Comparison of ENCODE assay signal across 22 cellular contexts in genomic region chr19:36121486-36122124, GRCh38. TPM values are rescaled to one million over a fixed set of nuclear protein-coding genes. Genes with fewer than 3 reads are reported as not detected.
"Had no signal": no experiment of that assay in that cellular context is flagged by ENCODE, and none has a peak within 500 bp of the region (broad histone marks: within the 10 kb centered on the region; RNA-seq: fewer than 3 reads in every experiment).

No MANE protein-coding gene starts in this region.

- H3K27ac Mint-ChIP-seq: activated CD4-positive, alpha-beta T cell treated with anti-CD3 and anti-CD28 coated beads for 36 hours; activated naive CD8-positive, alpha-beta T cell treated with anti-CD3 and anti-CD28 coated beads, Interleukin-2, amount 10 ng/mL, durations not matched to agents 7 days and 5 days; mesothelial cell of epicardium; natural killer cell treated with Interleukin-12 subunit alpha and Interleukin-12 subunit beta and Interleukin-15 and Interleukin-18, amount 100 ng/mL, for 72 hours had no signal

- H3K27me3 ChIP-seq: cardiac muscle cell, foreskin keratinocyte, sigmoid colon, spleen, thyroid gland had no signal

- H3K9me3 ChIP-seq: lower lobe of right lung, sigmoid colon, spleen, thyroid gland had no signal

- H3K4me1 ChIP-seq: foreskin keratinocyte, thyroid gland had no signal

- H3K9me3 Mint-ChIP-seq: activated naive CD8-positive, alpha-beta T cell treated with anti-CD3 and anti-CD28 coated beads, Interleukin-2, amount 10 ng/mL, durations not matched to agents 7 days and 5 days; mesothelial cell of epicardium; natural killer cell treated with Interleukin-12 subunit alpha and Interleukin-12 subunit beta and Interleukin-15 and Interleukin-18, amount 100 ng/mL, for 72 hours had no signal

- H3K4me3 ChIP-seq: cardiac muscle cell, lower lobe of right lung, sigmoid colon, spleen, thyroid gland had no signal

- ATAC-seq: activated CD4-positive, alpha-beta T cell treated with anti-CD3 and anti-CD28 coated beads for 36 hours; foreskin keratinocyte had no signal

- H3K27me3 Mint-ChIP-seq: activated CD4-positive, alpha-beta T cell treated with anti-CD3 and anti-CD28 coated beads for 36 hours; activated naive CD8-positive, alpha-beta T cell treated with anti-CD3 and anti-CD28 coated beads, Interleukin-2, amount 10 ng/mL, durations not matched to agents 7 days and 5 days; natural killer cell treated with Interleukin-12 subunit alpha and Interleukin-12 subunit beta and Interleukin-15 and Interleukin-18, amount 100 ng/mL, for 72 hours had no signal

- H3K4me3 Mint-ChIP-seq: activated CD4-positive, alpha-beta T cell treated with anti-CD3 and anti-CD28 coated beads for 36 hours; activated naive CD8-positive, alpha-beta T cell treated with anti-CD3 and anti-CD28 coated beads, Interleukin-2, amount 10 ng/mL, durations not matched to agents 7 days and 5 days; mesothelial cell of epicardium; natural killer cell treated with Interleukin-12 subunit alpha and Interleukin-12 subunit beta and Interleukin-15 and Interleukin-18, amount 100 ng/mL, for 72 hours had no signal

- DNase-seq: activated CD4-positive, alpha-beta T cell treated with anti-CD3 and anti-CD28 coated beads for 36 hours; activated CD4-positive, alpha-beta T cell treated with anti-CD3 and anti-CD28 coated beads, Interleukin-2, amount 50 U/mL, for 48 hours; activated naive CD8-positive, alpha-beta T cell treated with anti-CD3 and anti-CD28 coated beads, Interleukin-2, amount 10 ng/mL, durations not matched to agents 7 days and 5 days; amygdala; foreskin keratinocyte; lower lobe of right lung; nucleus accumbens; posterior cingulate gyrus; sigmoid colon; spleen; stimulated activated naive CD4-positive, alpha-beta T cell; thyroid gland; WERI-Rb-1 had no signal

- H3K27ac ChIP-seq: cardiac muscle cell, foreskin keratinocyte, lower lobe of right lung, sigmoid colon, spleen, thyroid gland, WERI-Rb-1 had no signal

RNA-seq across cellular contexts. Expression of gene OVOL3, which starts 10.7 kb away (rescaled TPM):
- total RNA-seq: activated CD4-positive, alpha-beta T cell treated with anti-CD3 and anti-CD28 coated beads for 36 hours; activated naive CD8-positive, alpha-beta T cell treated with anti-CD3 and anti-CD28 coated beads, Interleukin-2, amount 10 ng/mL, durations not matched to agents 7 days and 5 days; cardiac muscle cell; dermis microvascular lymphatic vessel endothelial cell; epithelial cell of proximal tubule; fibroblast of lung; foreskin keratinocyte; lower lobe of right lung; mesothelial cell of epicardium; natural killer cell treated with Interleukin-12 subunit alpha and Interleukin-12 subunit beta and Interleukin-15 and Interleukin-18, amount 100 ng/mL, for 72 hours; renal cortical epithelial cell; sigmoid colon; spleen; thyroid gland; urinary bladder had no signal
- polyA plus RNA-seq: cardiac muscle cell, fibroblast of lung, foreskin keratinocyte, keratinocyte, sigmoid colon, urinary bladder had no signal

RNA-seq across cellular contexts. Expression of gene COX7A1, which starts 30.6 kb away (rescaled TPM):
- total RNA-seq: activated CD4-positive, alpha-beta T cell treated with anti-CD3 and anti-CD28 coated beads for 36 hours; activated naive CD8-positive, alpha-beta T cell treated with anti-CD3 and anti-CD28 coated beads, Interleukin-2, amount 10 ng/mL, durations not matched to agents 7 days and 5 days; cardiac muscle cell; mesothelial cell of epicardium; natural killer cell treated with Interleukin-12 subunit alpha and Interleukin-12 subunit beta and Interleukin-15 and Interleukin-18, amount 100 ng/mL, for 72 hours had no signal
